Comparison of ENCODE assay signal across 18 cellular contexts in genomic region chr11:13876423-13876822, GRCh38.
"Had no signal": no experiment of that assay in that cellular context is flagged by ENCODE, and none has a peak within 500 bp of the region (broad histone marks: within the 10 kb centered on the region; RNA-seq: fewer than 3 reads in every experiment).

No MANE protein-coding gene starts in this region.

- DNase-seq: KBM-7, MV-4-11, NCI-H1092, NCI-H1105 treated with DMSO at 0.1 percent for 48 hours, NCI-H1417 treated with DMSO at 0.1 percent for 48 hours, NCI-H146, NCI-H1694 treated with DMSO at 0.1 percent for 48 hours, NCI-H1930, NCI-H2081, NCI-H2107, NCI-H2227 treated with DMSO at 0.1 percent for 48 hours, NCI-H524, NCI-H526 treated with DMSO at 0.1 percent for 48 hours, NCI-H774, PC-9, Peyer's patch, SHP77 treated with DMSO at 0.1 percent for 48 hours, SJCRH30 had no signal
